ENCODE assay signal across 1 cellular context in genomic region chr6:47308223-47308567, GRCh38.
TF ChIP-seq lines count a peak whose summit lies in the region.

No MANE protein-coding gene starts in this region.

TF ChIP-seq in endothelial cell of umbilical vein, 7 proteins besides CTCF, POLR2A, EP300 and RAD21 (continued from another document):
- TF ChIP-seq JUN (IDR thresholded peaks at IDR 0.05; ENCODE audit: borderline replicate concordance, insufficient read depth, insufficient read length, low read depth) (no peak), MYC (IDR thresholded peaks at IDR 0.05; ENCODE audit: low read depth, low read length) (no peak)
TF ChIP-seq in endothelial cell of umbilical vein: peak in this region for 0.
